In genomic region chr1:26889580-26890466, GRCh38 we compare ENCODE assay signal across 8 cellular contexts. TPM values are rescaled to one million over a fixed set of nuclear protein-coding genes. Genes with fewer than 3 reads are reported as not detected.
A peak's percentile ranks its signal among the peaks of the same experiment; 100 is the strongest.
DNase-seq lines count a peak whose midpoint lies in the region; ATAC-seq and TF ChIP-seq lines count a peak whose summit lies in the region.

GPN2 (minus strand) TSS chr1:26890283; CDS start chr1:26890096, 187 bp downstream.

- H3K9me3 Mint-ChIP-seq in IgD-negative memory B cell (no peaks in the 10 kb centered on the region), nephron (no peaks in the 10 kb centered on the region)

- H3K4me1 ChIP-seq in RWPE2 (ENCODE audit: insufficient read depth, poor library complexity, severe bottlenecking): peaks cover 12% of the 10 kb centered on the region

- peaks cover 4% of the 10 kb centered on the region for H3K36me3 Mint-ChIP-seq in IgD-negative memory B cell
- H3K36me3 Mint-ChIP-seq in nephron (ENCODE audit: low read depth): peaks cover 54% of the 10 kb centered on the region

- no peaks in the 10 kb centered on the region for H3K27me3 ChIP-seq in RWPE2 (ENCODE audit: insufficient read depth, poor library complexity, severe bottlenecking)

- H3K27ac Mint-ChIP-seq in IgD-negative memory B cell: peak within 1 kb of the TSS; percentile 84 to 96 (median 90)
- H3K27ac Mint-ChIP-seq in nephron: peak within 1 kb of the TSS; percentile 85 to 97 (median 96)

- H3K4me3 ChIP-seq in RWPE2 (ENCODE audit: severe bottlenecking): peak within 1 kb of the TSS; percentile 70
- peak within 1 kb of the TSS; percentile 74 for H3K4me3 ChIP-seq in fibroblast of pulmonary artery (replicated peaks; ENCODE audit: low read depth, low read length)

- TF ChIP-seq CTCF in RWPE2 (IDR thresholded peaks at IDR 0.05; ENCODE audit: poor library complexity, severe bottlenecking) (no peak), fibroblast of pulmonary artery (IDR thresholded peaks at IDR 0.05; ENCODE audit: low read length, missing control alignments) (no peak), nephron (IDR thresholded peaks at IDR 0.05; ENCODE audit: unreplicated experiment in 3 of 3) (no peak)

- DNase-seq in DMS153 treated with DMSO at 0.1 percent for 48 hours (lab: John Stamatoyannopoulos, UW; ENCODE audit: unreplicated experiment) (peak; percentile 78), RWPE2 (ENCODE audit: low spot score) (peak; percentile 73), fibroblast of pulmonary artery (ENCODE audit: low read depth) (peak; percentile 77)
- peak; percentile 72 for DNase-seq in activated effector memory CD4-positive, alpha-beta T cell treated with Interleukin-2 at 50 U/mL for 16 hours
- peak; percentile 84 for DNase-seq in stimulated activated naive CD8-positive, alpha-beta T cell treated with anti-CD3 and anti-CD28 coated beads, Interleukin-15, Interleukin-2, amounts not matched to agents 100 U/mL and 50 U/mL, for 24 hours

- H3K4me3 Mint-ChIP-seq in IgD-negative memory B cell (peak within 1 kb of the TSS; percentile 94 to 100 (median 96)), nephron (peak within 1 kb of the TSS; percentile 96)

- H3K36me3 ChIP-seq in RWPE2 (ENCODE audit: low read depth): peaks cover 66% of the 10 kb centered on the region

- H3K27ac ChIP-seq in RWPE2 (ENCODE audit: poor library complexity, severe bottlenecking): peak within 1 kb of the TSS; percentile 64

- ATAC-seq in GM21529 (IDR thresholded peaks at IDR 0.05; ENCODE audit: unreplicated experiment) (peak; percentile 90), RWPE2 (ENCODE audit: low read depth) (peak; percentile 83)
- ATAC-seq in stimulated activated naive CD8-positive, alpha-beta T cell treated with anti-CD3 and anti-CD28 coated beads, Interleukin-15, Interleukin-2, amounts not matched to agents 100 U/mL and 50 U/mL, for 24 hours: peak; percentile 97

- no peaks in the 10 kb centered on the region for H3K27me3 Mint-ChIP-seq in IgD-negative memory B cell
- no peaks in the 10 kb centered on the region for H3K27me3 Mint-ChIP-seq in nephron (ENCODE audit: low read depth)

- H3K4me1 Mint-ChIP-seq in IgD-negative memory B cell (peaks cover 12 to 24% (median 24%) of the 10 kb centered on the region in 3 donors), nephron (peaks cover 17% of the 10 kb centered on the region)

- H3K9me3 ChIP-seq in RWPE2 (ENCODE audit: severe bottlenecking): no peaks in the 10 kb centered on the region

RNA-seq across cellular contexts. Expression of gene GPN2, which starts in this region (rescaled TPM):
- polyA plus RNA-seq in IgD-negative memory B cell: 20.3 TPM

Comparison
In these comparisons a context has a peak if more than half of its experiments do, and no peak if none do; other contexts are left out.
1. Peak in every context shown above with its lines: DNase-seq, ATAC-seq, H3K4me3 ChIP-seq and H3K27ac ChIP-seq.